ENCODE assay signal across 1 cellular context in genomic region chr9:97992219-97992618, GRCh38.
A peak's percentile ranks its signal among the peaks of the same experiment; 100 is the strongest.
TF ChIP-seq lines count a peak whose summit lies in the region.

No MANE protein-coding gene starts in this region.

TF ChIP-seq in K562, 482 proteins besides CTCF, POLR2A, EP300 and RAD21:
- TF ChIP-seq NR2C1 (IDR thresholded peaks at IDR 0.05) (0 out of 2 replicates have a peak, but pooled peaks have one; percentile 32), NR2C1 (tag; IDR thresholded peaks at IDR 0.05) (no peak), BRF1 (IDR thresholded peaks at IDR 0.05; ENCODE audit: borderline replicate concordance, extremely low read depth, insufficient read length) (no peak), ARID1B (IDR thresholded peaks at IDR 0.05) (no peak)
